In the genomic region with DNA sequence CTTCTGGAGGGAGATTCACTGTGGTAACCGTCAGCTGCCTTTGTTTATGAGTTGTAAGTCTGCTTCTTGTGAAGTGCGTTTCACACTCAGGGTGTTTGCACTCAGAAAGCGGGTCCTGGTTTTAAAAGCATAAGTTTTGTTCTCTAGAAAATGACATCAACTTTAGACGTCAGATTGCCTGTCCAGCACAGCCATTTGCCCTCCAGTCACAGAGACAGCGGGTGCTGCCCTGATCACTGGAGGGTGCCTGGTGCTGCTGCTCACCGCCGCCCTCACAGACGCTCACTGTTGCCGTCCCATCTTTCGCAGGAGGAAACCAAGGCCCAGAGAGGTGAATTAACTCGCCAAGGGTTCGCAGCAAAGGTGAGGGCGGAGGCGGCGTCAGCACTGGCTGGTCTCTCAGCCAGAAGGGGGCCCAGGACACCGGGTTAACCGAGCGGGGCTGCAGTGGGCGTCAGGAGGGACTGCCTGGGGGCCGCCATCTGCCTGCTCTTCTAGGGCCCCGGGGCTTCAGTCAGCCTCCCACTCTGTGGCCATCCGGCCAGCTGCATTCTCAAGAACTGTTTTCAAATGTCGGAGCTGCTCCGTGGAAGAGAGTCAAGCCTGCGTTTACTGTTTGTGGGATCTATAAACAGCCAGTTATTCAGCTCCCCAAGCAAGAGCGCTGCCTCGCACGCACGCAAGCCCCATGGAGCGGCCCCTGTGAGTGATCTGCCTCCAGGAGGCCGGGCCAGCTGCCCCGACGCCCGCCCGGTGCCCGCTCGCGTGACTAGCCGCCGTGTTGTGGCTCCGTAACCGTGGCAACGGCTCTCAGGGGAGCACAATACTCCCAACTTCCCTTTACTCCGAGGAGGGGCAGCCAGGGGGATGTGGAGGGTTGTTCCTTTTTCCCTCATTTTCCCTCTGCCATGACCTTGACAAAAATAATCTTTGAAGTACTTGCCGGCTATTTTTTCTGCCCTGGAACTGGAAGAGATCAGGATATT, we compare ENCODE assay signal across 1 cellular context.
A peak's percentile ranks its signal among the peaks of the same experiment; 100 is the strongest.
TF ChIP-seq lines count a peak whose summit lies in the region.

No MANE protein-coding gene starts in this region.

TF ChIP-seq in GM12878, 131 proteins besides CTCF, POLR2A, EP300 and RAD21 (continued from another document and continues in another):
- TF ChIP-seq, protein P1, sequence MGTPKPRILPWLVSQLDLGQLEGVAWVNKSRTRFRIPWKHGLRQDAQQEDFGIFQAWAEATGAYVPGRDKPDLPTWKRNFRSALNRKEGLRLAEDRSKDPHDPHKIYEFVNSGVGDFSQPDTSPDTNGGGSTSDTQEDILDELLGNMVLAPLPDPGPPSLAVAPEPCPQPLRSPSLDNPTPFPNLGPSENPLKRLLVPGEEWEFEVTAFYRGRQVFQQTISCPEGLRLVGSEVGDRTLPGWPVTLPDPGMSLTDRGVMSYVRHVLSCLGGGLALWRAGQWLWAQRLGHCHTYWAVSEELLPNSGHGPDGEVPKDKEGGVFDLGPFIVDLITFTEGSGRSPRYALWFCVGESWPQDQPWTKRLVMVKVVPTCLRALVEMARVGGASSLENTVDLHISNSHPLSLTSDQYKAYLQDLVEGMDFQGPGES (IDR thresholded peaks at IDR 0.05), result no peak
- no peak for TF ChIP-seq JUNB (IDR thresholded peaks at IDR 0.05)
- TF ChIP-seq, protein P2, sequence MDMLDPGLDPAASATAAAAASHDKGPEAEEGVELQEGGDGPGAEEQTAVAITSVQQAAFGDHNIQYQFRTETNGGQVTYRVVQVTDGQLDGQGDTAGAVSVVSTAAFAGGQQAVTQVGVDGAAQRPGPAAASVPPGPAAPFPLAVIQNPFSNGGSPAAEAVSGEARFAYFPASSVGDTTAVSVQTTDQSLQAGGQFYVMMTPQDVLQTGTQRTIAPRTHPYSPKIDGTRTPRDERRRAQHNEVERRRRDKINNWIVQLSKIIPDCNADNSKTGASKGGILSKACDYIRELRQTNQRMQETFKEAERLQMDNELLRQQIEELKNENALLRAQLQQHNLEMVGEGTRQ (IDR thresholded peaks at IDR 0.05; ENCODE audit: borderline replicate concordance, low read depth, low read length), result no peak
- peak; percentile 90 for TF ChIP-seq PAX5 (IDR thresholded peaks at IDR 0.05; ENCODE audit: borderline replicate concordance, low read depth, low read length)
- TF ChIP-seq IKZF1 (conservative IDR thresholded peaks at IDR 0.05), result peak; percentile 100
- peak; percentile 94 for TF ChIP-seq NFIC (IDR thresholded peaks at IDR 0.05; ENCODE audit: low read depth, low read length)
- peak; percentile 81; the same call in 1 of the 2 replicates for TF ChIP-seq MEF2A (IDR thresholded peaks at IDR 0.05; ENCODE audit: insufficient read depth, low read depth, low read length)
- TF ChIP-seq TARDBP (IDR thresholded peaks at IDR 0.05; ENCODE audit: borderline replicate concordance), result 0 out of 2 replicates have a peak, but pooled peaks have one; percentile 59
- no peak for TF ChIP-seq CHD1 (IDR thresholded peaks at IDR 0.05; ENCODE audit: low read depth, low read length)
- TF ChIP-seq EED (IDR thresholded peaks at IDR 0.05; ENCODE audit: low read depth), result peak; percentile 99
- TF ChIP-seq RFX5 (IDR thresholded peaks at IDR 0.05; ENCODE audit: low read depth, low read length), result peak; percentile 18; the same call in 1 of the 2 replicates
- TF ChIP-seq, protein P3, sequence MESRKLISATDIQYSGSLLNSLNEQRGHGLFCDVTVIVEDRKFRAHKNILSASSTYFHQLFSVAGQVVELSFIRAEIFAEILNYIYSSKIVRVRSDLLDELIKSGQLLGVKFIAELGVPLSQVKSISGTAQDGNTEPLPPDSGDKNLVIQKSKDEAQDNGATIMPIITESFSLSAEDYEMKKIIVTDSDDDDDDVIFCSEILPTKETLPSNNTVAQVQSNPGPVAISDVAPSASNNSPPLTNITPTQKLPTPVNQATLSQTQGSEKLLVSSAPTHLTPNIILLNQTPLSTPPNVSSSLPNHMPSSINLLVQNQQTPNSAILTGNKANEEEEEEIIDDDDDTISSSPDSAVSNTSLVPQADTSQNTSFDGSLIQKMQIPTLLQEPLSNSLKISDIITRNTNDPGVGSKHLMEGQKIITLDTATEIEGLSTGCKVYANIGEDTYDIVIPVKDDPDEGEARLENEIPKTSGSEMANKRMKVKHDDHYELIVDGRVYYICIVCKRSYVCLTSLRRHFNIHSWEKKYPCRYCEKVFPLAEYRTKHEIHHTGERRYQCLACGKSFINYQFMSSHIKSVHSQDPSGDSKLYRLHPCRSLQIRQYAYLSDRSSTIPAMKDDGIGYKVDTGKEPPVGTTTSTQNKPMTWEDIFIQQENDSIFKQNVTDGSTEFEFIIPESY (IDR thresholded peaks at IDR 0.05), result 0 out of 2 replicates have a peak, but pooled peaks have one; percentile 22
- peak; percentile 14 for TF ChIP-seq SMAD1 (IDR thresholded peaks at IDR 0.05; ENCODE audit: low read depth, partially characterized antibody)
- peak; percentile 99 to 100 for TF ChIP-seq BHLHE40 (IDR thresholded peaks at IDR 0.05; ENCODE audit: borderline replicate concordance in 1 of 2, low read depth in 2 of 2, low read length in 1 of 2)
- peak; percentile 45; the same call in 1 of the 2 replicates for TF ChIP-seq CBFB (IDR thresholded peaks at IDR 0.05; ENCODE audit: low read depth)
- TF ChIP-seq CBX5 (IDR thresholded peaks at IDR 0.05; ENCODE audit: low read depth), result peak; percentile 93; the same call in 1 of the 2 replicates
- TF ChIP-seq, protein P4, sequence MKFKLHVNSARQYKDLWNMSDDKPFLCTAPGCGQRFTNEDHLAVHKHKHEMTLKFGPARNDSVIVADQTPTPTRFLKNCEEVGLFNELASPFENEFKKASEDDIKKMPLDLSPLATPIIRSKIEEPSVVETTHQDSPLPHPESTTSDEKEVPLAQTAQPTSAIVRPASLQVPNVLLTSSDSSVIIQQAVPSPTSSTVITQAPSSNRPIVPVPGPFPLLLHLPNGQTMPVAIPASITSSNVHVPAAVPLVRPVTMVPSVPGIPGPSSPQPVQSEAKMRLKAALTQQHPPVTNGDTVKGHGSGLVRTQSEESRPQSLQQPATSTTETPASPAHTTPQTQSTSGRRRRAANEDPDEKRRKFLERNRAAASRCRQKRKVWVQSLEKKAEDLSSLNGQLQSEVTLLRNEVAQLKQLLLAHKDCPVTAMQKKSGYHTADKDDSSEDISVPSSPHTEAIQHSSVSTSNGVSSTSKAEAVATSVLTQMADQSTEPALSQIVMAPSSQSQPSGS (IDR thresholded peaks at IDR 0.05; ENCODE audit: low read length), result peak; percentile 80
- peak; percentile 29; the same call in 1 of the 2 replicates for TF ChIP-seq TBL1XR1 (IDR thresholded peaks at IDR 0.05; ENCODE audit: low read depth, low read length)
- 0 out of 2 replicates have a peak, but pooled peaks have one; percentile 17 for TF ChIP-seq ZNF217 (IDR thresholded peaks at IDR 0.05)
- no peak for TF ChIP-seq KDM1A (IDR thresholded peaks at IDR 0.05; ENCODE audit: borderline replicate concordance)
- TF ChIP-seq TCF3 (IDR thresholded peaks at IDR 0.05; ENCODE audit: borderline replicate concordance, insufficient read depth, low read depth, low read length), result peak; percentile 99
- 0 out of 2 replicates have a peak, but pooled peaks have one; percentile 7 for TF ChIP-seq SREBF2 (IDR thresholded peaks at IDR 0.05; ENCODE audit: low read length)
- TF ChIP-seq, protein P5, sequence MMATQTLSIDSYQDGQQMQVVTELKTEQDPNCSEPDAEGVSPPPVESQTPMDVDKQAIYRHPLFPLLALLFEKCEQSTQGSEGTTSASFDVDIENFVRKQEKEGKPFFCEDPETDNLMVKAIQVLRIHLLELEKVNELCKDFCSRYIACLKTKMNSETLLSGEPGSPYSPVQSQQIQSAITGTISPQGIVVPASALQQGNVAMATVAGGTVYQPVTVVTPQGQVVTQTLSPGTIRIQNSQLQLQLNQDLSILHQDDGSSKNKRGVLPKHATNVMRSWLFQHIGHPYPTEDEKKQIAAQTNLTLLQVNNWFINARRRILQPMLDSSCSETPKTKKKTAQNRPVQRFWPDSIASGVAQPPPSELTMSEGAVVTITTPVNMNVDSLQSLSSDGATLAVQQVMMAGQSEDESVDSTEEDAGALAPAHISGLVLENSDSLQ (IDR thresholded peaks at IDR 0.05), result peak; percentile 64; the same call in 1 of the 2 replicates
- peak; percentile 80; the same call in 2 of the 3 replicates for TF ChIP-seq POU2F2 (IDR thresholded peaks at IDR 0.05; ENCODE audit: borderline replicate concordance, low read depth, low read length)
- TF ChIP-seq, protein P6, sequence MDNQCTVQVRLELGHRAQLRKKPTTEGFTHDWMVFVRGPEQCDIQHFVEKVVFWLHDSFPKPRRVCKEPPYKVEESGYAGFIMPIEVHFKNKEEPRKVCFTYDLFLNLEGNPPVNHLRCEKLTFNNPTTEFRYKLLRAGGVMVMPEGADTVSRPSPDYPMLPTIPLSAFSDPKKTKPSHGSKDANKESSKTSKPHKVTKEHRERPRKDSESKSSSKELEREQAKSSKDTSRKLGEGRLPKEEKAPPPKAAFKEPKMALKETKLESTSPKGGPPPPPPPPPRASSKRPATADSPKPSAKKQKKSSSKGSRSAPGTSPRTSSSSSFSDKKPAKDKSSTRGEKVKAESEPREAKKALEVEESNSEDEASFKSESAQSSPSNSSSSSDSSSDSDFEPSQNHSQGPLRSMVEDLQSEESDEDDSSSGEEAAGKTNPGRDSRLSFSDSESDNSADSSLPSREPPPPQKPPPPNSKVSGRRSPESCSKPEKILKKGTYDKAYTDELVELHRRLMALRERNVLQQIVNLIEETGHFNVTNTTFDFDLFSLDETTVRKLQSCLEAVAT (IDR thresholded peaks at IDR 0.05), result peak; percentile 90
- TF ChIP-seq TCF12 (IDR thresholded peaks at IDR 0.05; ENCODE audit: low read depth, low read length), result peak; percentile 98
- peak; percentile 76; the same call in 1 of the 2 replicates for TF ChIP-seq MXI1 (IDR thresholded peaks at IDR 0.05; ENCODE audit: low read depth, low read length)
- TF ChIP-seq, protein P7, sequence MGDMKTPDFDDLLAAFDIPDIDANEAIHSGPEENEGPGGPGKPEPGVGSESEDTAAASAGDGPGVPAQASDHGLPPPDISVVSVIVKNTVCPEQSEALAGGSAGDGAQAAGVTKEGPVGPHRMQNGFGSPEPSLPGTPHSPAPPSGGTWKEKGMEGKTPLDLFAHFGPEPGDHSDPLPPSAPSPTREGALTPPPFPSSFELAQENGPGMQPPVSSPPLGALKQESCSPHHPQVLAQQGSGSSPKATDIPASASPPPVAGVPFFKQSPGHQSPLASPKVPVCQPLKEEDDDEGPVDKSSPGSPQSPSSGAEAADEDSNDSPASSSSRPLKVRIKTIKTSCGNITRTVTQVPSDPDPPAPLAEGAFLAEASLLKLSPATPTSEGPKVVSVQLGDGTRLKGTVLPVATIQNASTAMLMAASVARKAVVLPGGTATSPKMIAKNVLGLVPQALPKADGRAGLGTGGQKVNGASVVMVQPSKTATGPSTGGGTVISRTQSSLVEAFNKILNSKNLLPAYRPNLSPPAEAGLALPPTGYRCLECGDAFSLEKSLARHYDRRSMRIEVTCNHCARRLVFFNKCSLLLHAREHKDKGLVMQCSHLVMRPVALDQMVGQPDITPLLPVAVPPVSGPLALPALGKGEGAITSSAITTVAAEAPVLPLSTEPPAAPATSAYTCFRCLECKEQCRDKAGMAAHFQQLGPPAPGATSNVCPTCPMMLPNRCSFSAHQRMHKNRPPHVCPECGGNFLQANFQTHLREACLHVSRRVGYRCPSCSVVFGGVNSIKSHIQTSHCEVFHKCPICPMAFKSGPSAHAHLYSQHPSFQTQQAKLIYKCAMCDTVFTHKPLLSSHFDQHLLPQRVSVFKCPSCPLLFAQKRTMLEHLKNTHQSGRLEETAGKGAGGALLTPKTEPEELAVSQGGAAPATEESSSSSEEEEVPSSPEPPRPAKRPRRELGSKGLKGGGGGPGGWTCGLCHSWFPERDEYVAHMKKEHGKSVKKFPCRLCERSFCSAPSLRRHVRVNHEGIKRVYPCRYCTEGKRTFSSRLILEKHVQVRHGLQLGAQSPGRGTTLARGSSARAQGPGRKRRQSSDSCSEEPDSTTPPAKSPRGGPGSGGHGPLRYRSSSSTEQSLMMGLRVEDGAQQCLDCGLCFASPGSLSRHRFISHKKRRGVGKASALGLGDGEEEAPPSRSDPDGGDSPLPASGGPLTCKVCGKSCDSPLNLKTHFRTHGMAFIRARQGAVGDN (IDR thresholded peaks at IDR 0.05), result peak; percentile 97
- TF ChIP-seq IRF4 (IDR thresholded peaks at IDR 0.05; ENCODE audit: low read depth, low read length), result peak; percentile 73
- TF ChIP-seq MEF2B (IDR thresholded peaks at IDR 0.05; ENCODE audit: partially characterized antibody, poor library complexity, severe bottlenecking), result peak; percentile 98
- TF ChIP-seq RCOR1 (conservative IDR thresholded peaks at IDR 0.05; ENCODE audit: low read depth, low read length), result peak; percentile 84; the same call in 1 of the 2 replicates
- peak; percentile 96 for TF ChIP-seq DPF2 (IDR thresholded peaks at IDR 0.05)
- TF ChIP-seq, protein P8, sequence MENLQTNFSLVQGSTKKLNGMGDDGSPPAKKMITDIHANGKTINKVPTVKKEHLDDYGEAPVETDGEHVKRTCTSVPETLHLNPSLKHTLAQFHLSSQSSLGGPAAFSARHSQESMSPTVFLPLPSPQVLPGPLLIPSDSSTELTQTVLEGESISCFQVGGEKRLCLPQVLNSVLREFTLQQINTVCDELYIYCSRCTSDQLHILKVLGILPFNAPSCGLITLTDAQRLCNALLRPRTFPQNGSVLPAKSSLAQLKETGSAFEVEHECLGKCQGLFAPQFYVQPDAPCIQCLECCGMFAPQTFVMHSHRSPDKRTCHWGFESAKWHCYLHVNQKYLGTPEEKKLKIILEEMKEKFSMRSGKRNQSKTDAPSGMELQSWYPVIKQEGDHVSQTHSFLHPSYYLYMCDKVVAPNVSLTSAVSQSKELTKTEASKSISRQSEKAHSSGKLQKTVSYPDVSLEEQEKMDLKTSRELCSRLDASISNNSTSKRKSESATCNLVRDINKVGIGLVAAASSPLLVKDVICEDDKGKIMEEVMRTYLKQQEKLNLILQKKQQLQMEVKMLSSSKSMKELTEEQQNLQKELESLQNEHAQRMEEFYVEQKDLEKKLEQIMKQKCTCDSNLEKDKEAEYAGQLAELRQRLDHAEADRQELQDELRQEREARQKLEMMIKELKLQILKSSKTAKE (IDR thresholded peaks at IDR 0.05; ENCODE audit: low read depth, poor library complexity, severe bottlenecking), result peak; percentile 58
- TF ChIP-seq, protein P9, sequence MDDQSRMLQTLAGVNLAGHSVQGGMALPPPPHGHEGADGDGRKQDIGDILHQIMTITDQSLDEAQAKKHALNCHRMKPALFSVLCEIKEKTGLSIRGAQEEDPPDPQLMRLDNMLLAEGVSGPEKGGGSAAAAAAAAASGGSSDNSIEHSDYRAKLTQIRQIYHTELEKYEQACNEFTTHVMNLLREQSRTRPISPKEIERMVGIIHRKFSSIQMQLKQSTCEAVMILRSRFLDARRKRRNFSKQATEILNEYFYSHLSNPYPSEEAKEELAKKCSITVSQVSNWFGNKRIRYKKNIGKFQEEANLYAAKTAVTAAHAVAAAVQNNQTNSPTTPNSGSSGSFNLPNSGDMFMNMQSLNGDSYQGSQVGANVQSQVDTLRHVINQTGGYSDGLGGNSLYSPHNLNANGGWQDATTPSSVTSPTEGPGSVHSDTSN (IDR thresholded peaks at IDR 0.05; ENCODE audit: insufficient replicate concordance, low read depth, low read length), result peak; percentile 70
- 0 out of 2 replicates have a peak, but pooled peaks have one; percentile 44 for TF ChIP-seq SMAD5 (IDR thresholded peaks at IDR 0.05; ENCODE audit: low read depth)
- TF ChIP-seq FOXM1 (IDR thresholded peaks at IDR 0.05; ENCODE audit: low read depth, low read length), result peak; percentile 99
- 0 out of 2 replicates have a peak, but pooled peaks have one; percentile 81 for TF ChIP-seq STAT3 (IDR thresholded peaks at IDR 0.05; ENCODE audit: low read depth, low read length)
- no peak for TF ChIP-seq MYC (IDR thresholded peaks at IDR 0.05; ENCODE audit: insufficient read depth, insufficient read length, insufficient replicate concordance, low read length, severe bottlenecking)
- TF ChIP-seq POLR2AphosphoS5 (IDR thresholded peaks at IDR 0.05; ENCODE audit: low read length), result peak; percentile 72
